Comparison of ENCODE assay signal across 24 cellular contexts in genomic region chrX:69162466-69162865, GRCh38. TPM values are rescaled to one million over a fixed set of nuclear protein-coding genes. Genes with fewer than 3 reads are reported as not detected.
DNase-seq lines count a peak whose midpoint lies in the region; ATAC-seq, FAIRE-seq and TF ChIP-seq lines count a peak whose summit lies in the region.
"Had no signal": no experiment of that assay in that cellular context is flagged by ENCODE, and none has a peak within 500 bp of the region (broad histone marks: within the 10 kb centered on the region; RNA-seq: fewer than 3 reads in every experiment).

No MANE protein-coding gene starts in this region.

- FAIRE-seq in GM12878 (lab: Jason Lieb, UNC): no peak

- DNase-seq in activated T-cell treated with anti-CD3 and anti-CD28 coated beads, Interleukin-2, amount 50 U/mL, for 72 hours: no peak
- DNase-seq in activated T-cell treated with anti-CD3 and anti-CD28 coated beads, Interleukin-2, amount 50 U/mL, for 4 hours: no peak
- peak; percentile 5 for DNase-seq in GM12865 (ENCODE audit: low read depth)
- DNase-seq in GM12878 (ENCODE audit: low read depth, low spot score): no peak
- DNase-seq in nephron progenitor cell: no peak
- DNase-seq in DMS 273 (lab: John Stamatoyannopoulos, UW; ENCODE audit: unreplicated experiment): no peak
- no peak for DNase-seq in dorsolateral prefrontal cortex
- DNase-seq in neural progenitor cell (ENCODE audit: low spot score): no peak
- DNase-seq: activated CD4-positive, alpha-beta T cell treated with anti-CD3 and anti-CD28 coated beads, Interleukin-2, amount 50 U/mL, for 1 hour; activated gamma-delta T cell treated with Interleukin-2 at 50 U/mL for 16 hours; anterior cingulate cortex; caudate nucleus; DMS 273 treated with DMSO at 0.1 percent for 48 hours; heart left ventricle; NCI-H1105; NCI-H2029; NCI-H2227 treated with DMSO at 0.1 percent for 48 hours; NCI-H69; retina; testis had no signal

- no peak overlapping the region for H3K4me3 Mint-ChIP-seq in activated T-cell treated with anti-CD3 and anti-CD28 coated beads, Interleukin-2, amount 50 U/mL, for 72 hours
- no peak overlapping the region for H3K4me3 Mint-ChIP-seq in activated T-cell treated with anti-CD3 and anti-CD28 coated beads, Interleukin-2, amount 50 U/mL, for 4 hours
- H3K4me3 Mint-ChIP-seq in nephron progenitor cell (no peak overlapping the region), neural progenitor cell (no peak overlapping the region)
- H3K4me3 Mint-ChIP-seq: stimulated activated memory B cell treated with anti-CD40 and anti-IgM and Interleukin-4, amounts not matched to agents 10 μg/mL and 1 μg/mL and 100 μg/mL, for 72 hours had no signal

- WGBS in GM12878 (ENCODE audit: insufficient coverage, insufficient replicate concordance, low lambda C conversion rate, missing lambda C conversion rate): 47% methylated on average over 7 of the region's 7 CpGs

- TF ChIP-seq RAD21 in GM12878 (IDR thresholded peaks at IDR 0.05; ENCODE audit: insufficient read depth, low read depth, low read length): no peak

- H3K4me1 Mint-ChIP-seq in activated T-cell treated with anti-CD3 and anti-CD28 coated beads, Interleukin-2, amount 50 U/mL, for 72 hours (ENCODE audit: low read depth): peaks cover 23% of the 10 kb centered on the region
- H3K4me1 Mint-ChIP-seq in activated T-cell treated with anti-CD3 and anti-CD28 coated beads, Interleukin-2, amount 50 U/mL, for 4 hours (ENCODE audit: low read depth): peaks cover 28% of the 10 kb centered on the region
- H3K4me1 Mint-ChIP-seq in nephron progenitor cell (peaks cover 37% of the 10 kb centered on the region), neural progenitor cell (peaks cover 29% of the 10 kb centered on the region)

- H4K20me1 ChIP-seq in GM12878 (ENCODE audit: control insufficient read depth, insufficient read depth): no peaks in the 10 kb centered on the region; the same call in 1 of the 2 replicates
- H4K20me1 ChIP-seq in neural progenitor cell (ENCODE audit: low read depth): peaks cover 16% of the 10 kb centered on the region

- no peak for TF ChIP-seq CTCF in GM12865 (IDR thresholded peaks at IDR 0.05; ENCODE audit: insufficient read depth, low read depth, low read length, missing control alignments)
- no peak for TF ChIP-seq CTCF in GM12878 (IDR thresholded peaks at IDR 0.05 in 2 of 3, conservative IDR thresholded peaks at IDR 0.05 in 1 of 3; ENCODE audit: control insufficient read depth in 2 of 3, extremely low read depth in 1 of 3, insufficient read depth in 1 of 3, low read depth in 3 of 3, low read length in 3 of 3)
- no peak for TF ChIP-seq CTCF in nephron progenitor cell (IDR thresholded peaks at IDR 0.05)
- TF ChIP-seq CTCF in dorsolateral prefrontal cortex (IDR thresholded peaks at IDR 0.05 in 54 of 56, conservative IDR thresholded peaks at IDR 0.05 in 2 of 56; ENCODE audit: low read depth in 1 of 56, partially characterized antibody in 56 of 56): no peak
- no peak for TF ChIP-seq CTCF in neural progenitor cell (IDR thresholded peaks at IDR 0.05)

- H3K9me3 ChIP-seq in GM12878 (replicated peaks; ENCODE audit: control insufficient read depth, insufficient read depth, low read length): no peaks in the 10 kb centered on the region
- H3K9me3 ChIP-seq in neural progenitor cell (ENCODE audit: low read depth): no peaks in the 10 kb centered on the region
- H3K9me3 ChIP-seq: BLaER1, heart left ventricle, testis had no signal

- no peak overlapping the region for H3K27ac ChIP-seq in GM12878 (ENCODE audit: control insufficient read depth, insufficient read depth)
- no peak overlapping the region for H3K27ac ChIP-seq in dorsolateral prefrontal cortex
- H3K27ac ChIP-seq in neural progenitor cell: no peak overlapping the region
- H3K27ac ChIP-seq: BLaER1, heart left ventricle, HL-60, testis had no signal

- TF ChIP-seq POLR2A in GM12878 (IDR thresholded peaks at IDR 0.05; ENCODE audit: low read depth, low read length): no peak

- H3K4me1 ChIP-seq in GM12878 (ENCODE audit: control insufficient read depth, insufficient read depth, low read length) (peaks cover 4% of the 10 kb centered on the region; the same call in 1 of the 2 replicates), neural progenitor cell (peaks cover 9% of the 10 kb centered on the region)

- POLR2A ChIA-PET in GM12878 (lab: Charles Lee): no interaction called here

- H3K27me3 ChIP-seq in GM12878 (replicated peaks in 1 of 2; ENCODE audit: control insufficient read depth in 2 of 2, insufficient read depth in 2 of 2, low read length in 1 of 2) (no peaks in the 10 kb centered on the region), dorsolateral prefrontal cortex (peaks cover 0 to 66% (median 13%) of the 10 kb centered on the region in 45 donors), neural progenitor cell (no peaks in the 10 kb centered on the region)
- H3K27me3 ChIP-seq: testis had no signal

- no peaks in the 10 kb centered on the region for H3K9me3 Mint-ChIP-seq in activated T-cell treated with anti-CD3 and anti-CD28 coated beads, Interleukin-2, amount 50 U/mL, for 72 hours
- H3K9me3 Mint-ChIP-seq in activated T-cell treated with anti-CD3 and anti-CD28 coated beads, Interleukin-2, amount 50 U/mL, for 4 hours: no peaks in the 10 kb centered on the region
- peaks cover 36% of the 10 kb centered on the region for H3K9me3 Mint-ChIP-seq in nephron progenitor cell
- peaks cover 15% of the 10 kb centered on the region for H3K9me3 Mint-ChIP-seq in neural progenitor cell
- H3K9me3 Mint-ChIP-seq: stimulated activated memory B cell treated with anti-CD40 and anti-IgM and Interleukin-4, amounts not matched to agents 10 μg/mL and 1 μg/mL and 100 μg/mL, for 72 hours had no signal

- no peaks in the 10 kb centered on the region for H3K79me2 ChIP-seq in GM12878 (ENCODE audit: control insufficient read depth, insufficient read depth, low read length)
- H3K79me2 ChIP-seq in neural progenitor cell (ENCODE audit: low read depth): peaks cover 16% of the 10 kb centered on the region

- no peak overlapping the region for H3K4me2 ChIP-seq in GM12878 (ENCODE audit: control insufficient read depth, insufficient read depth)
- H3K4me2 ChIP-seq in neural progenitor cell: no peak overlapping the region
- H3K4me2 ChIP-seq: BLaER1, smooth muscle cell had no signal

- H3F3A ChIP-seq in neural progenitor cell (ENCODE audit: low read depth): no peaks in the 10 kb centered on the region

- H3K36me3 Mint-ChIP-seq in activated T-cell treated with anti-CD3 and anti-CD28 coated beads, Interleukin-2, amount 50 U/mL, for 72 hours (ENCODE audit: insufficient read depth in 2 of 2): peaks cover 7 to 8% of the 10 kb centered on the region in 2 donors
- peaks cover 10% of the 10 kb centered on the region for H3K36me3 Mint-ChIP-seq in activated T-cell treated with anti-CD3 and anti-CD28 coated beads, Interleukin-2, amount 50 U/mL, for 4 hours (ENCODE audit: insufficient read depth)
- peaks cover 25% of the 10 kb centered on the region for H3K36me3 Mint-ChIP-seq in nephron progenitor cell (ENCODE audit: low read depth)
- H3K36me3 Mint-ChIP-seq in neural progenitor cell: peaks cover 23% of the 10 kb centered on the region

- intact Hi-C loops in GM12878 (cut with micrococcal nuclease; ENCODE audit: unreplicated experiment) (no loop called here), dorsolateral prefrontal cortex (cut with DNase I) (loop anchor here in 1 of 2 donors (2.0 kb wide), 1 partner anchor 56 kb away; no protein-coding TSS in a partner anchor)

- H3K36me3 ChIP-seq in GM12878 (ENCODE audit: control insufficient read depth in 2 of 2, insufficient read depth in 2 of 2, low read length in 1 of 2) (no peaks in the 10 kb centered on the region), neural progenitor cell (no peaks in the 10 kb centered on the region)

- no peak overlapping the region for H3K4me3 ChIP-seq in GM12865 (ENCODE audit: low read depth, low read length)
- no peak overlapping the region for H3K4me3 ChIP-seq in GM12878
- no peak overlapping the region for H3K4me3 ChIP-seq in dorsolateral prefrontal cortex
- H3K4me3 ChIP-seq in neural progenitor cell: no peak overlapping the region
- H3K4me3 ChIP-seq: BLaER1, heart left ventricle, smooth muscle cell, testis had no signal

- peak overlapping the region; percentile 28 for H3K27ac Mint-ChIP-seq in activated T-cell treated with anti-CD3 and anti-CD28 coated beads, Interleukin-2, amount 50 U/mL, for 72 hours
- H3K27ac Mint-ChIP-seq in nephron progenitor cell (peak overlapping the region; percentile 44), neural progenitor cell (no peak overlapping the region)

- TF ChIP-seq EP300 in GM12878 (IDR thresholded peaks at IDR 0.05; ENCODE audit: borderline replicate concordance in 1 of 2, control insufficient read depth in 1 of 2, low read depth in 2 of 2, low read length in 2 of 2): no peak

- in situ Hi-C loops in GM12878 (cut with MboI): no loop called here

- SMC1A ChIA-PET in GM12878 (lab: Charles Lee; ENCODE audit: uncharacterized antibody, unreplicated experiment): no interaction called here

- CTCF ChIA-PET in GM12878 (lab: Yijun Ruan, JAX): no interaction called here

- H2AFZ ChIP-seq in GM12878 (ENCODE audit: control insufficient read depth, low read depth, low read length): no peak overlapping the region
- no peak overlapping the region for H2AFZ ChIP-seq in neural progenitor cell (replicated peaks)

- ATAC-seq in activated T-cell treated with anti-CD3 and anti-CD28 coated beads, Interleukin-2, amount 50 U/mL, for 72 hours (replicated peaks in 1 of 2): no peak
- ATAC-seq in activated T-cell treated with anti-CD3 and anti-CD28 coated beads, Interleukin-2, amount 50 U/mL, for 4 hours: no peak
- ATAC-seq in GM12878: no peak
- ATAC-seq: heart left ventricle; stimulated activated memory B cell treated with anti-CD40 and anti-IgM and Interleukin-4, amounts not matched to agents 10 μg/mL and 1 μg/mL and 100 μg/mL, for 72 hours had no signal

- peaks cover 29% of the 10 kb centered on the region for H3K27me3 Mint-ChIP-seq in activated T-cell treated with anti-CD3 and anti-CD28 coated beads, Interleukin-2, amount 50 U/mL, for 72 hours (ENCODE audit: low read depth)
- H3K27me3 Mint-ChIP-seq in activated T-cell treated with anti-CD3 and anti-CD28 coated beads, Interleukin-2, amount 50 U/mL, for 4 hours (ENCODE audit: low read depth): no peaks in the 10 kb centered on the region
- peaks cover 7% of the 10 kb centered on the region for H3K27me3 Mint-ChIP-seq in nephron progenitor cell (ENCODE audit: low read depth, poor library complexity)
- H3K27me3 Mint-ChIP-seq in neural progenitor cell (ENCODE audit: insufficient read depth, low read depth): no peaks in the 10 kb centered on the region
- H3K27me3 Mint-ChIP-seq: stimulated activated memory B cell treated with anti-CD40 and anti-IgM and Interleukin-4, amounts not matched to agents 10 μg/mL and 1 μg/mL and 100 μg/mL, for 72 hours had no signal

- RAD21 ChIA-PET in GM12878 (lab: Charles Lee; ENCODE audit: unreplicated experiment): no interaction called here

- no peak overlapping the region for H3K9ac ChIP-seq in GM12878 (ENCODE audit: control insufficient read depth, insufficient read depth, low read length)
- H3K9ac ChIP-seq in neural progenitor cell: no peak overlapping the region
- H3K9ac ChIP-seq: BLaER1 had no signal

- BruUV-seq in GM12878 (replicated peaks; lab: Mats Ljungman, UMichigan): no TSS peak

RNA-seq across cellular contexts. Expression of gene PJA1, which starts 2.8 kb away (rescaled TPM):
- total RNA-seq in activated T-cell treated with anti-CD3 and anti-CD28 coated beads, Interleukin-2, amount 50 U/mL, for 72 hours: 10 to 100 TPM; 26.3 to 27.4 TPM
- 10 to 100 TPM; 14.1 to 16.0 (median 14.9) TPM for total RNA-seq in activated T-cell treated with anti-CD3 and anti-CD28 coated beads, Interleukin-2, amount 50 U/mL, for 4 hours
- 3.5 and 4.5 TPM in 2 replicates for total RNA-seq in GM12878 (2013; cell fraction: nucleolus; rRNA removed)
- total RNA-seq in GM12878 (2014; rRNA removed): 8.6 and 11.3 TPM in 2 replicates
- total RNA-seq in GM12878 (2014; rRNA removed; fragmentation: Illumina TruSeq; extraction: Trizol): 11.3 and 13.1 TPM in 2 replicates
- 10.7 and 12.3 TPM in 2 replicates for total RNA-seq in GM12878 (2021)
- polyA plus RNA-seq in GM12878 (2011; ENCODE audit: low read depth): 5.2 TPM
- polyA plus RNA-seq in GM12878 (2011; rRNA removed): 10.4 and 13.6 TPM in 2 replicates
- polyA plus RNA-seq in GM12878 (2011; cell fraction: cytosol; rRNA removed): 11.7 and 12.0 TPM in 2 replicates
- 8.3 and 10.3 TPM in 2 replicates for polyA plus RNA-seq in GM12878 (2011; cell fraction: nucleus; rRNA removed)
- polyA plus RNA-seq in GM12878 (2012): 11.8 and 13.6 TPM in 2 replicates
- polyA plus RNA-seq in GM12878 (2014; fragmentation: Illumina TruSeq; extraction: Trizol): 14.3 and 14.8 TPM in 2 replicates
- 1 to 10 TPM; 5.2 to 5.7 TPM for polyA plus RNA-seq in GM12878 (2014; fragmentation: Nextera tagmentation; extraction: Ambion mirVana)
- polyA plus RNA-seq in GM12878 (2014; rRNA removed): 7.7 and 8.3 TPM in 2 replicates
- 10 to 100 TPM; 14.2 to 19.5 TPM for polyA plus RNA-seq in GM12878 (2016; fragmentation: Nextera tagmentation; extraction: Ambion mirVana)
- 9.9 and 13.0 TPM in 2 replicates for polyA minus RNA-seq in GM12878 (2011; rRNA and poly(A)+ RNA removed)
- 3.1 and 4.7 TPM in 2 replicates for polyA minus RNA-seq in GM12878 (2011; cell fraction: cytosol; rRNA and poly(A)+ RNA removed)
- polyA minus RNA-seq in GM12878 (2011; cell fraction: nucleus; rRNA and poly(A)+ RNA removed): 0.97 and 2.7 TPM in 2 replicates
- total RNA-seq in dorsolateral prefrontal cortex: 10 to 100 TPM; 38.6 to 97.7 (median 68.0) TPM
- total RNA-seq in neural progenitor cell (ENCODE audit: low replicate concordance): 53.6 and 62.1 TPM in 2 replicates
